11 cellular contexts compared by ENCODE assay signal in the genomic region with DNA sequence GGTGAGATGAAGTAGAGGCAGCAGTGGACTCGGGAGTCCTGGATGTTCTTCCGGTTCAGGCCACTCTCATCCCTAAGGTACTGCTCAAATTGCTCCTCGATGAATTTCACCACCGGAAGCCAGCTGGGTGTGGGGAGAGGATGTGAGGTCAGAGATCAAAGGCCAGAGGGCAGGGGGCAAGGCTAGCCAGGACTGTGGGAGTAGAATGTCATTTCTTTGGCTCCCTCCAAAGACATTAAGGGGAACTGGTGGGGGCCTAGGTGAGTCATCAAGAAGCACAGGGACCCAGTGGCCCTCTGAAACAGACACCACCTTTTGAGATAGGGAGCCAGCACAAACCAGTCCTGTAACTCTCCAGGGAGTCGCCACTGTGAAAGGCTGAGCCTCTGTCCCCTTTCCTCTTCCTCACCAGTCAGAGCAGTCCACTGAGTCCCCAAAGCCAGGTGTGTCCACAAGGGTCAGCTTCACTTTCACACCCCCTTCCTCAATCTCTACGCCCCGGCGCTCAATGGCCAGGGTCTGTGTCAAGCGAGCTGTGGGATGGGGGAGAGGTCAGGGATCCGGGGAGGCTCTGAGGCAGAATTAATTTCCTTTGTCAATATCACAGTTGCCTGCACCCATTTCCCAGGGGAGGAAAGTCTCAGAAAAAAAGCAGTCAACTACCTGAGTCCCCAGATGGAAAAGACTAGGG. TPM values are rescaled to one million over a fixed set of nuclear protein-coding genes. Genes with fewer than 3 reads are reported as not detected.
DNase-seq lines count a peak whose midpoint lies in the region; ATAC-seq, FAIRE-seq and TF ChIP-seq lines count a peak whose summit lies in the region.
"Had no signal": no experiment of that assay in that cellular context is flagged by ENCODE, and none has a peak within 500 bp of the region (broad histone marks: within the 10 kb centered on the region; RNA-seq: fewer than 3 reads in every experiment).

No MANE protein-coding gene starts in this region.

- H3K4me2 ChIP-seq in H1 (ENCODE audit: insufficient read depth in 1 of 2, low read depth in 2 of 2, low read length in 2 of 2), result no peak overlapping the region

- no peak overlapping the region for H3K9ac ChIP-seq in H1 (replicated peaks in 1 of 4; ENCODE audit: extremely low read depth in 1 of 4, low read depth in 3 of 4, low read length in 3 of 4)

- H2BK20ac ChIP-seq in H1 (ENCODE audit: low read length), result no peak overlapping the region

- H3K27me3 ChIP-seq in H1 (replicated peaks in 1 of 4; ENCODE audit: control insufficient read depth in 3 of 4, extremely low read depth in 1 of 4, insufficient read depth in 3 of 4, low read length in 3 of 4), result no peaks in the 10 kb centered on the region
- H3K27me3 ChIP-seq: esophagus muscularis mucosa had no signal

- H3K27ac Mint-ChIP-seq in T-helper 17 cell, result peak overlapping the region; percentile 99
- H3K27ac Mint-ChIP-seq in stimulated activated naive CD8-positive, alpha-beta T cell treated with anti-CD3 and anti-CD28 coated beads, Interleukin-15, amount 100 ng/mL, for 72 hours, result peak overlapping the region; percentile 88 to 93

- peaks cover 0 to 6% (median 4%) of the 10 kb centered on the region in 4 experiments; a peak in 5 of 7 replicates for H3K4me1 ChIP-seq in H1 (replicated peaks in 1 of 4; ENCODE audit: control insufficient read depth in 3 of 4, insufficient read depth in 4 of 4, low read length in 3 of 4)

- H3K79me2 ChIP-seq in H1 (ENCODE audit: control insufficient read depth in 1 of 2, insufficient read depth in 2 of 2, low read length in 2 of 2), result no peaks in the 10 kb centered on the region

- CTCF ChIA-PET in H1 (lab: Charles Lee; ENCODE audit: partially characterized antibody), result interaction anchor here (0.7 to 2.5 kb wide), 5 partner anchors 11 to 113 kb away, joined by 3 to 9 read pairs (median 3); no protein-coding TSS in a partner anchor

- no peak overlapping the region for H3K4ac ChIP-seq in H1 (replicated peaks; ENCODE audit: insufficient read length, low read depth, low read length)

- H3K27me3 Mint-ChIP-seq in T-helper 17 cell, result no peaks in the 10 kb centered on the region
- H3K27me3 Mint-ChIP-seq in stimulated activated naive CD8-positive, alpha-beta T cell treated with anti-CD3 and anti-CD28 coated beads, Interleukin-15, amount 100 ng/mL, for 72 hours, result no peaks in the 10 kb centered on the region

- no peak overlapping the region for H3K14ac ChIP-seq in H1 (ENCODE audit: insufficient read length)

- H3K4me3 ChIP-seq in H1 (ENCODE audit: extremely low read depth in 1 of 4, insufficient read depth in 2 of 4, low read depth in 3 of 4, low read length in 4 of 4), result no peak overlapping the region
- H3K4me3 ChIP-seq: esophagus muscularis mucosa had no signal

- H2AK5ac ChIP-seq in H1 (ENCODE audit: low read depth, low read length), result no peak overlapping the region

- H3K36me3 ChIP-seq in H1 (ENCODE audit: control insufficient read depth in 2 of 4, insufficient read depth in 4 of 4, low read length in 3 of 4), result no peaks in the 10 kb centered on the region
- H3K36me3 ChIP-seq: esophagus muscularis mucosa had no signal

- no peak overlapping the region for H4K5ac ChIP-seq in H1 (ENCODE audit: insufficient read length, low read depth, low read length)

- peaks cover 2% of the 10 kb centered on the region for H3K36me3 Mint-ChIP-seq in T-helper 17 cell (ENCODE audit: low read depth)

- H3K23me2 ChIP-seq in H1 (ENCODE audit: low read depth, low read length), result peaks cover 10% of the 10 kb centered on the region

- FAIRE-seq in H1 (lab: Jason Lieb, UNC), result no peak

- H3K4me3 Mint-ChIP-seq in T-helper 17 cell, result peak overlapping the region; percentile 99
- peak overlapping the region; percentile 89 to 91 for H3K4me3 Mint-ChIP-seq in stimulated activated naive CD8-positive, alpha-beta T cell treated with anti-CD3 and anti-CD28 coated beads, Interleukin-15, amount 100 ng/mL, for 72 hours

- H3K23ac ChIP-seq in H1 (ENCODE audit: insufficient read length), result no peak overlapping the region

- no peaks in the 10 kb centered on the region for H3K79me1 ChIP-seq in H1 (ENCODE audit: low read depth, low read length)

- ATAC-seq in T-helper 17 cell, result no peak
- ATAC-seq in stimulated activated naive CD8-positive, alpha-beta T cell treated with anti-CD3 and anti-CD28 coated beads, Interleukin-15, amount 100 ng/mL, for 72 hours, result no peak
- ATAC-seq in HG02571 (IDR thresholded peaks at IDR 0.05; ENCODE audit: unreplicated experiment), result no peak

- no peak overlapping the region for H2BK5ac ChIP-seq in H1 (ENCODE audit: low read depth, low read length)

- H4K20me1 ChIP-seq in H1 (replicated peaks in 1 of 2; ENCODE audit: control insufficient read depth in 1 of 2, insufficient read depth in 2 of 2, low read length in 2 of 2), result no peaks in the 10 kb centered on the region

- POLR2A ChIA-PET in H1 (lab: Charles Lee; ENCODE audit: partially characterized antibody), result interaction anchor here (1.1 to 13.6 kb wide), 3 partner anchors 15 to 26 kb away, joined by 3 to 151 read pairs (median 3); a partner anchor contains a TSS

- no peaks in the 10 kb centered on the region for H3K9me3 Mint-ChIP-seq in stimulated activated naive CD8-positive, alpha-beta T cell treated with anti-CD3 and anti-CD28 coated beads, Interleukin-15, amount 100 ng/mL, for 72 hours

- WGBS in H1 (ENCODE audit: extremely low coverage in 1 of 2, insufficient coverage in 1 of 2, insufficient read length in 1 of 2, insufficient replicate concordance in 2 of 2, low coverage in 1 of 2, low lambda C conversion rate in 2 of 2, missing lambda C conversion rate in 1 of 2), 2 experiments, result 87% methylated on average over 10 of the region's 10 CpGs; no CpG with 5 or more reads in 1 of the 2 experiments

- no peak overlapping the region for H4K91ac ChIP-seq in H1 (replicated peaks; ENCODE audit: insufficient read length, low read length)

- H3K9me3 ChIP-seq in T-helper 17 cell (ENCODE audit: control insufficient read depth, low read length, poor library complexity, severe bottlenecking) (no peaks in the 10 kb centered on the region), H1 (ENCODE audit: insufficient read depth in 2 of 2, low read depth in 1 of 2, low read length in 1 of 2) (no peaks in the 10 kb centered on the region)
- H3K9me3 ChIP-seq: esophagus muscularis mucosa had no signal

- no peak overlapping the region for H3K27ac ChIP-seq in H1 (ENCODE audit: low read depth, low read length)

- no peak overlapping the region for H2AFZ ChIP-seq in H1 (ENCODE audit: low read length)

- H3K18ac ChIP-seq in H1 (ENCODE audit: extremely low read depth, low read length), result no peak overlapping the region

- TF ChIP-seq EP300 in H1 (IDR thresholded peaks at IDR 0.05; ENCODE audit: borderline replicate concordance in 1 of 2, low read depth in 2 of 2, low read length in 2 of 2), result no peak

- H4K8ac ChIP-seq in H1 (ENCODE audit: extremely low read depth, insufficient read depth, low read length), result no peak overlapping the region

- peak; percentile 37 for DNase-seq in activated naive CD4-positive, alpha-beta T cell treated with Interleukin-2 at 50 U/mL for 16 hours
- DNase-seq in activated naive CD4-positive, alpha-beta T cell treated with anti-CD3 and anti-CD28 coated beads, Interleukin-2, amount 50 U/mL, for 16 hours, result no peak
- DNase-seq in T-helper 17 cell, result no peak
- no peak for DNase-seq in H1 (ENCODE audit: low read depth in 1 of 2, low spot score in 2 of 2)
- peak in 1 of 2 donors; percentile 37 for DNase-seq in stimulated activated naive CD8-positive, alpha-beta T cell treated with anti-CD3 and anti-CD28 coated beads, Interleukin-15, amount 100 ng/mL, for 72 hours
- DNase-seq in cerebellar cortex (ENCODE audit: low spot score), result no peak
- DNase-seq in middle frontal gyrus (ENCODE audit: extremely low spot score, low spot score), result no peak
- DNase-seq: C1 segment of cervical spinal cord, kidney glomerular epithelial cell had no signal

- H2BK15ac ChIP-seq in H1 (ENCODE audit: low read length), result no peak overlapping the region

- no peak overlapping the region for H2BK120ac ChIP-seq in H1 (replicated peaks; ENCODE audit: low read depth, low read length)

- TF ChIP-seq RAD21 in H1 (IDR thresholded peaks at IDR 0.05 in 1 of 2, conservative IDR thresholded peaks at IDR 0.05 in 1 of 2; ENCODE audit: low read depth in 2 of 2, low read length in 2 of 2), result no peak

- TF ChIP-seq CTCF in H1 (IDR thresholded peaks at IDR 0.05; ENCODE audit: control extremely low read depth in 1 of 3, insufficient read depth in 1 of 3, low read depth in 1 of 3, low read length in 3 of 3), result no peak

- no peak overlapping the region for H2BK12ac ChIP-seq in H1 (ENCODE audit: low read depth, low read length)

- peaks cover 47% of the 10 kb centered on the region for H3K4me1 Mint-ChIP-seq in T-helper 17 cell
- peaks cover 71% of the 10 kb centered on the region for H3K4me1 Mint-ChIP-seq in stimulated activated naive CD8-positive, alpha-beta T cell treated with anti-CD3 and anti-CD28 coated beads, Interleukin-15, amount 100 ng/mL, for 72 hours

- no peak overlapping the region for H3K56ac ChIP-seq in H1 (replicated peaks; ENCODE audit: insufficient read length, low read depth, low read length)

- TF ChIP-seq POLR2A in H1 (IDR thresholded peaks at IDR 0.05; ENCODE audit: control extremely low read depth in 1 of 2, low read depth in 2 of 2, low read length in 2 of 2), result no peak

RNA-seq across cellular contexts. Expression of a gene that starts 0.9 kb away (rescaled TPM):
- total RNA-seq in T-helper 17 cell, result 100 to 1,000 TPM; 192 to 220 TPM
- 0.84 and 1.4 TPM in 2 replicates for total RNA-seq in H1 (2021; fragmentation: NEBNext Ultra II Directional; extraction: Animal tissue kit (Norgen Biotek cat#: 25700))
- polyA plus RNA-seq in H1 (2011; rRNA removed), result 0.24 and 0.57 TPM in 2 replicates
- 0.70 TPM for polyA plus RNA-seq in H1 (2011; cell fraction: cytosol; rRNA removed)
- 0.83 TPM for polyA plus RNA-seq in H1 (2011; cell fraction: nucleus; rRNA removed)
- polyA plus RNA-seq in H1 (2012, experiment 1 of 2), result 1.1 to 2.7 TPM (median 1.3 TPM) in 4 replicates
- 0.73 TPM for polyA plus RNA-seq in H1 (2012, experiment 2 of 2)
- polyA plus RNA-seq in H1 (2013, experiment 1 of 2), result 1.5 TPM
- 1.5 TPM for polyA plus RNA-seq in H1 (2013, experiment 2 of 2)
- not detected in 2 replicates for polyA minus RNA-seq in H1 (2011; rRNA and poly(A)+ RNA removed)
- polyA minus RNA-seq in H1 (2011; cell fraction: cytosol; rRNA and poly(A)+ RNA removed), result not detected
- polyA minus RNA-seq in H1 (2011; cell fraction: nucleus; rRNA and poly(A)+ RNA removed), result not detected

RNA-seq across cellular contexts. Expression of a gene that starts 6.9 kb away (rescaled TPM):
- total RNA-seq in T-helper 17 cell, result 1 to 10 TPM in 1 of 2 donors, not detected in 1; 1.8 TPM
- 1.2 TPM in 1 of 2 replicates, not detected in the other for total RNA-seq in H1 (2021; fragmentation: NEBNext Ultra II Directional; extraction: Animal tissue kit (Norgen Biotek cat#: 25700))
- 1.4 and 1.5 TPM in 2 replicates for polyA plus RNA-seq in H1 (2011; rRNA removed)
- 0.98 TPM for polyA plus RNA-seq in H1 (2011; cell fraction: cytosol; rRNA removed)
- 0.33 TPM for polyA plus RNA-seq in H1 (2011; cell fraction: nucleus; rRNA removed)
- polyA plus RNA-seq in H1 (2012, experiment 1 of 2), result 0.59 to 4.0 TPM (median 2.1 TPM) in 4 replicates
- polyA plus RNA-seq in H1 (2012, experiment 2 of 2), result 4.7 TPM
- 2.7 TPM for polyA plus RNA-seq in H1 (2013, experiment 1 of 2)
- polyA plus RNA-seq in H1 (2013, experiment 2 of 2), result 4.0 TPM
- 0.44 and 0.73 TPM in 2 replicates for polyA minus RNA-seq in H1 (2011; rRNA and poly(A)+ RNA removed)
- not detected for polyA minus RNA-seq in H1 (2011; cell fraction: cytosol; rRNA and poly(A)+ RNA removed)
- polyA minus RNA-seq in H1 (2011; cell fraction: nucleus; rRNA and poly(A)+ RNA removed), result not detected
- total RNA-seq: esophagus muscularis mucosa had no signal

RNA-seq across cellular contexts. Expression of a gene that starts 11.2 kb away (rescaled TPM):
- total RNA-seq in T-helper 17 cell, result 10 to 100 TPM; 27.4 to 28.8 TPM
- total RNA-seq in H1 (2021; fragmentation: NEBNext Ultra II Directional; extraction: Animal tissue kit (Norgen Biotek cat#: 25700)), result 28.6 and 29.4 TPM in 2 replicates
- 15.4 and 22.1 TPM in 2 replicates for polyA plus RNA-seq in H1 (2011; rRNA removed)
- polyA plus RNA-seq in H1 (2011; cell fraction: cytosol; rRNA removed), result 14.2 TPM
- polyA plus RNA-seq in H1 (2011; cell fraction: nucleus; rRNA removed), result 23.6 TPM
- polyA plus RNA-seq in H1 (2012, experiment 1 of 2), result 23.8 to 27.5 TPM (median 24.9 TPM) in 4 replicates
- polyA plus RNA-seq in H1 (2012, experiment 2 of 2), result 24.2 TPM
- polyA plus RNA-seq in H1 (2013, experiment 1 of 2), result 15.4 TPM
- polyA plus RNA-seq in H1 (2013, experiment 2 of 2), result 14.1 TPM
- 10.9 and 17.3 TPM in 2 replicates for polyA minus RNA-seq in H1 (2011; rRNA and poly(A)+ RNA removed)
- polyA minus RNA-seq in H1 (2011; cell fraction: cytosol; rRNA and poly(A)+ RNA removed), result 14.0 TPM
- 11.5 TPM for polyA minus RNA-seq in H1 (2011; cell fraction: nucleus; rRNA and poly(A)+ RNA removed)

RNA-seq across cellular contexts. Expression of a gene that starts 13.7 kb away (rescaled TPM):
- total RNA-seq in T-helper 17 cell, result 1 to 10 TPM; 6.2 to 6.7 TPM
- total RNA-seq in H1 (2021; fragmentation: NEBNext Ultra II Directional; extraction: Animal tissue kit (Norgen Biotek cat#: 25700)), result 40.6 and 41.2 TPM in 2 replicates
- polyA plus RNA-seq in H1 (2011; rRNA removed), result 30.4 and 39.6 TPM in 2 replicates
- polyA plus RNA-seq in H1 (2011; cell fraction: cytosol; rRNA removed), result 27.3 TPM
- 30.8 TPM for polyA plus RNA-seq in H1 (2011; cell fraction: nucleus; rRNA removed)
- 30.8 to 36.4 TPM (median 33.0 TPM) in 4 replicates for polyA plus RNA-seq in H1 (2012, experiment 1 of 2)
- 36.2 TPM for polyA plus RNA-seq in H1 (2012, experiment 2 of 2)
- polyA plus RNA-seq in H1 (2013, experiment 1 of 2), result 19.0 TPM
- polyA plus RNA-seq in H1 (2013, experiment 2 of 2), result 18.2 TPM
- polyA minus RNA-seq in H1 (2011; rRNA and poly(A)+ RNA removed), result 23.0 and 24.8 TPM in 2 replicates
- 20.8 TPM for polyA minus RNA-seq in H1 (2011; cell fraction: cytosol; rRNA and poly(A)+ RNA removed)
- polyA minus RNA-seq in H1 (2011; cell fraction: nucleus; rRNA and poly(A)+ RNA removed), result 25.9 TPM

RNA-seq across cellular contexts. Expression of a gene that starts 25.9 kb away (rescaled TPM):
- total RNA-seq in T-helper 17 cell, result 1 to 10 TPM; 1.4 to 1.5 TPM
- total RNA-seq in H1 (2021; fragmentation: NEBNext Ultra II Directional; extraction: Animal tissue kit (Norgen Biotek cat#: 25700)), result 9.6 and 10.6 TPM in 2 replicates
- 15.7 and 20.2 TPM in 2 replicates for polyA plus RNA-seq in H1 (2011; rRNA removed)
- polyA plus RNA-seq in H1 (2011; cell fraction: cytosol; rRNA removed), result 12.0 TPM
- 10.5 TPM for polyA plus RNA-seq in H1 (2011; cell fraction: nucleus; rRNA removed)
- 5.4 to 6.8 TPM (median 6.4 TPM) in 4 replicates for polyA plus RNA-seq in H1 (2012, experiment 1 of 2)
- 4.0 TPM for polyA plus RNA-seq in H1 (2012, experiment 2 of 2)
- polyA plus RNA-seq in H1 (2013, experiment 1 of 2), result 3.7 TPM
- polyA plus RNA-seq in H1 (2013, experiment 2 of 2), result 4.6 TPM
- polyA minus RNA-seq in H1 (2011; rRNA and poly(A)+ RNA removed), result 3.6 and 4.7 TPM in 2 replicates
- 7.8 TPM for polyA minus RNA-seq in H1 (2011; cell fraction: cytosol; rRNA and poly(A)+ RNA removed)
- polyA minus RNA-seq in H1 (2011; cell fraction: nucleus; rRNA and poly(A)+ RNA removed), result 11.8 TPM

Comparison
In these comparisons a context has a peak if more than half of its experiments do, and no peak if none do; other contexts are left out.
1. RNA of a gene that starts 0.9 kb away (total RNA-seq): 192 to 220 TPM in T-helper 17 cell; 0.84 to 1.4 TPM in H1; every median in the first group is over 10 times any median in the second.